ENCODE assay signal across 8 cellular contexts in genomic region chr10:129465796-129466702, GRCh38. TPM values are rescaled to one million over a fixed set of nuclear protein-coding genes. Genes with fewer than 3 reads are reported as not detected.
DNase-seq lines count a peak whose midpoint lies in the region; TF ChIP-seq lines count a peak whose summit lies in the region.

No MANE protein-coding gene starts in this region.

- H3K27me3 ChIP-seq in PC-9 (ENCODE audit: insufficient read depth, low read depth) (no peaks in the 10 kb centered on the region), esophagus squamous epithelium (peaks cover 0 to 2% (median 0%) of the 10 kb centered on the region in 4 donors)

- no peak for TF ChIP-seq POLR2A in esophagus squamous epithelium (IDR thresholded peaks at IDR 0.05)

- H3K9me2 ChIP-seq in PC-9 (ENCODE audit: insufficient read depth): no peaks in the 10 kb centered on the region

- BruUV-seq in PC-9 (replicated peaks; lab: Mats Ljungman, UMichigan): TSS peak; percentile 52

- POLR2A ChIA-PET in PC-9 (lab: Charles Lee; ENCODE audit: unreplicated experiment): interaction anchor here (0.6 kb wide), 1 partner anchor 66 kb away, joined by 8 read pairs; no protein-coding TSS in a partner anchor

- no peak for TF ChIP-seq CTCF in PC-9 (conservative IDR thresholded peaks at IDR 0.05)
- TF ChIP-seq CTCF in esophagus squamous epithelium (IDR thresholded peaks at IDR 0.05): no peak

- peak overlapping the region; percentile 51 for H3K4me3 Mint-ChIP-seq in T-helper 1 cell treated with Interleukin-12 subunit alpha and Interleukin-12 subunit beta and Interleukin-4 antibody, amounts not matched to agents 30 μg/mL and 1 μg/mL, for 36 hours

- DNase-seq in T-helper 1 cell (no peak), PC-9 (no peak), esophagus squamous epithelium (lab: John Stamatoyannopoulos, UW) (no peak), skeletal muscle cell (ENCODE audit: low read depth) (no peak), NCI-H2107 (lab: John Stamatoyannopoulos, UW) (no peak), dedifferentiated amniotic fluid mesenchymal stem cell (ENCODE audit: extremely low spot score) (no peak)
- DNase-seq in activated CD8-positive, alpha-beta memory T cell treated with anti-CD3 and anti-CD28 coated beads for 24 hours: no peak

- H3K36me3 Mint-ChIP-seq in T-helper 1 cell treated with Interleukin-12 subunit alpha and Interleukin-12 subunit beta and Interleukin-4 antibody, amounts not matched to agents 30 μg/mL and 1 μg/mL, for 36 hours (ENCODE audit: low read depth): no peaks in the 10 kb centered on the region

- H3K9me3 ChIP-seq in PC-9 (ENCODE audit: insufficient read depth, low read depth) (no peaks in the 10 kb centered on the region), esophagus squamous epithelium (no peaks in the 10 kb centered on the region)

- 73 to 87% methylated on average over 7 of the region's 21 CpGs for WGBS in esophagus squamous epithelium, 2 donors

- H3K4me2 ChIP-seq in PC-9: peak overlapping the region; percentile 77

- intact Hi-C loops in PC-9 (cut with micrococcal nuclease; ENCODE audit: unreplicated experiment): loop anchor here (10.0 kb wide), 1 partner anchor 69 kb away; no protein-coding TSS in a partner anchor
- intact Hi-C loops in esophagus squamous epithelium (cut with DNase I): no loop called here

- no peaks in the 10 kb centered on the region for H3K9me3 Mint-ChIP-seq in T-helper 1 cell treated with Interleukin-12 subunit alpha and Interleukin-12 subunit beta and Interleukin-4 antibody, amounts not matched to agents 30 μg/mL and 1 μg/mL, for 36 hours

- H2AFZ ChIP-seq in PC-9: peak overlapping the region; percentile 82

- H3K36me3 ChIP-seq in PC-9 (ENCODE audit: low read depth) (no peaks in the 10 kb centered on the region), esophagus squamous epithelium (peaks cover 0 to 7% (median 0%) of the 10 kb centered on the region in 3 donors)

- peak overlapping the region; percentile 50; the same call in 1 of the 2 replicates for H3K4me3 ChIP-seq in PC-9
- peak overlapping the region; percentile 83 to 95 (median 86) for H3K4me3 ChIP-seq in esophagus squamous epithelium
- H3K4me3 ChIP-seq in skeletal muscle cell (ENCODE audit: low read depth, low read length): peak overlapping the region; percentile 52

- H3K79me2 ChIP-seq in PC-9 (ENCODE audit: low read depth): no peaks in the 10 kb centered on the region

- H3K4me1 Mint-ChIP-seq in T-helper 1 cell treated with Interleukin-12 subunit alpha and Interleukin-12 subunit beta and Interleukin-4 antibody, amounts not matched to agents 30 μg/mL and 1 μg/mL, for 36 hours (ENCODE audit: low read depth): peaks cover 4% of the 10 kb centered on the region

- H3K27ac ChIP-seq in PC-9 (no peak overlapping the region), esophagus squamous epithelium (peak overlapping the region; percentile 83 to 90 (median 86))

- H3K27me3 Mint-ChIP-seq in T-helper 1 cell treated with Interleukin-12 subunit alpha and Interleukin-12 subunit beta and Interleukin-4 antibody, amounts not matched to agents 30 μg/mL and 1 μg/mL, for 36 hours (ENCODE audit: low read depth): no peaks in the 10 kb centered on the region

- H4K20me1 ChIP-seq in PC-9 (ENCODE audit: insufficient read depth): no peaks in the 10 kb centered on the region

- peak overlapping the region; percentile 52 for H3K27ac Mint-ChIP-seq in T-helper 1 cell treated with Interleukin-12 subunit alpha and Interleukin-12 subunit beta and Interleukin-4 antibody, amounts not matched to agents 30 μg/mL and 1 μg/mL, for 36 hours

- CTCF ChIA-PET in PC-9 (lab: Charles Lee): no interaction called here

- H3K4me1 ChIP-seq in PC-9 (replicated peaks; ENCODE audit: insufficient read depth): peaks cover 15% of the 10 kb centered on the region
- H3K4me1 ChIP-seq in esophagus squamous epithelium: peaks cover 6 to 24% (median 12%) of the 10 kb centered on the region in 3 donors

- 0 out of 2 replicates have a peak, but pooled peaks cover 3% of the 10 kb centered on the region for H3F3A ChIP-seq in PC-9 (ENCODE audit: insufficient read depth, low read depth)

RNA-seq across cellular contexts. Expression of gene MGMT, which starts 1.0 kb away (rescaled TPM):
- total RNA-seq in PC-9 (2021) (21.2 and 28.1 TPM in 2 replicates), esophagus squamous epithelium (10 to 100 TPM; 15.6 to 28.8 (median 18.4) TPM)
